Comparison of ENCODE assay signal across 2 cellular contexts in the genomic region with DNA sequence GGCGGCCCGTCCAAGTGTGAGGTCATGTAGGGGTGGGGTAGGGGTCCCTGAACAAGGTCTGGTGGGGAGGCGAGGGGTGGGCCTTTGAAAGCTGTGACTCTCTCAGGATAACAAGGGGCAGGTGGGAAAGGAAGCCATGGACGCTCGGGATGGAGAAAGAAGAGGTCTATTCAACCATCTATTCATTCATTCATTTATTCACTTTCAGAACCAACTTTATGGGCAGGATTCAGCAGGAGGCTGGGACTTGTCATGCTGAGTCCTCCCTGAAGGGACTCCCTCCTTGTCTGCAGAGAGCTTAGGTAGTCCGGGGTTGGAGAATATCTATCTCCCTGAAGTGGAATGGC.
A peak's percentile ranks its signal among the peaks of the same experiment; 100 is the strongest.
TF ChIP-seq lines count a peak whose summit lies in the region.

No MANE protein-coding gene starts in this region.

TF ChIP-seq in HEK293, 187 proteins besides CTCF, POLR2A, EP300 and RAD21:
- no peak for TF ChIP-seq ZNF677 (tag by site-specific recombination; IDR thresholded peaks at IDR 0.05)
- TF ChIP-seq ZNF24 (tag by site-specific recombination; IDR thresholded peaks at IDR 0.05), result 0 out of 2 replicates have a peak, but pooled peaks have one; percentile 4
- TF ChIP-seq ZNF354C (tag by site-specific recombination; IDR thresholded peaks at IDR 0.05; ENCODE audit: borderline replicate concordance, low read depth), result no peak

TF ChIP-seq in K562, 482 proteins besides CTCF, POLR2A, EP300 and RAD21:
- TF ChIP-seq ZNF24 (IDR thresholded peaks at IDR 0.05), result peak; percentile 6; the same call in 1 of the 2 replicates
- TF ChIP-seq BHLHE40 (IDR thresholded peaks at IDR 0.05; ENCODE audit: low read length), result no peak
- TF ChIP-seq PPARD (CRISPR knock-in tag; IDR thresholded peaks at IDR 0.05), result no peak
- no peak for TF ChIP-seq IFI16 (CRISPR knock-in tag; IDR thresholded peaks at IDR 0.05)
- TF ChIP-seq ELF4 (CRISPR knock-in tag; IDR thresholded peaks at IDR 0.05), result 0 out of 2 replicates have a peak, but pooled peaks have one; percentile 3
- no peak for TF ChIP-seq JUNB (CRISPR knock-in tag; conservative IDR thresholded peaks at IDR 0.05)
- TF ChIP-seq NCOA4 (IDR thresholded peaks at IDR 0.05; ENCODE audit: partially characterized antibody), result no peak
- no peak for TF ChIP-seq GATAD2A (IDR thresholded peaks at IDR 0.05)
- TF ChIP-seq ZNF77 (CRISPR knock-in tag; IDR thresholded peaks at IDR 0.05), result no peak
